Comparison of ENCODE assay signal across 8 cellular contexts in genomic region chr16:74998481-74999207, GRCh38. TPM values are rescaled to one million over a fixed set of nuclear protein-coding genes. Genes with fewer than 3 reads are reported as not detected.
DNase-seq lines count a peak whose midpoint lies in the region; ATAC-seq, FAIRE-seq and TF ChIP-seq lines count a peak whose summit lies in the region.

Gene ZNRF1 (plus strand): TSS chr16:74999024. CDS start chr16:74999672, 648 bp downstream.

- TF ChIP-seq CTCF in A549 (IDR thresholded peaks at IDR 0.05), result peak; percentile 95
- TF ChIP-seq CTCF in chondrocyte (IDR thresholded peaks at IDR 0.05), result peak; percentile 98

- H3K9me3 Mint-ChIP-seq in chondrocyte (ENCODE audit: low read depth), result no peaks in the 10 kb centered on the region

- peak; percentile 87 for TF ChIP-seq POLR2A in A549 (IDR thresholded peaks at IDR 0.05; ENCODE audit: low read length)

- no peaks in the 10 kb centered on the region for H3K9me3 ChIP-seq in A549

- H3K27ac Mint-ChIP-seq in chondrocyte (ENCODE audit: unreplicated experiment), result peak within 1 kb of the TSS; percentile 36

- peak; percentile 88 to 95 for TF ChIP-seq RAD21 in A549 (conservative IDR thresholded peaks at IDR 0.05 in 1 of 2, IDR thresholded peaks at IDR 0.05 in 1 of 2)

- H3K36me3 Mint-ChIP-seq in chondrocyte (ENCODE audit: low read depth), result no peaks in the 10 kb centered on the region

- DNase-seq in A549 (ENCODE audit: low read depth in 1 of 2, low spot score in 1 of 2) (peak; percentile 82 to 86), GM18507 (ENCODE audit: extremely low spot score, insufficient read length, low read depth) (peak; percentile 90), NCI-H2171 (lab: John Stamatoyannopoulos, UW) (peak; percentile 67), chondrocyte (ENCODE audit: low spot score) (no peak), kidney glomerular epithelial cell (lab: John Stamatoyannopoulos, UW) (peak; percentile 61)
- DNase-seq in activated CD4-positive, alpha-beta T cell treated with anti-CD3 and anti-CD28 coated beads for 1 hour, result peak; percentile 74
- peak; percentile 61 to 84 (median 72) for DNase-seq in stimulated activated CD4-positive, alpha-beta T cell treated with anti-CD3 and anti-CD28 coated beads, Interleukin-1b, Interleukin-23, amount 100 ng/mL, for 24 hours (ENCODE audit: low read depth in 4 of 4, low spot score in 1 of 4)

- CTCF ChIA-PET in A549 (lab: Yijun Ruan, JAX), result interaction anchor here (0.6 to 9.2 kb wide), 43 partner anchors 12 to 201 kb away, joined by 3 to 252 read pairs (median 5); partner anchors contain the start of genes LDHD and WDR59

- H3K4me3 Mint-ChIP-seq in chondrocyte (ENCODE audit: unreplicated experiment), result peak within 1 kb of the TSS; percentile 81

- peak within 1 kb of the TSS; percentile 69 for H3K4me2 ChIP-seq in A549

- POLR2A ChIA-PET in A549 (lab: Yijun Ruan, JAX), result interaction anchor here (1.5 to 2.4 kb wide), 3 partner anchors 13 to 113 kb away, joined by 6 to 14 read pairs (median 14); partner anchors contain the start of gene WDR59

- H3K4me1 ChIP-seq in A549, result peaks cover 21% of the 10 kb centered on the region

- peak within 1 kb of the TSS; percentile 80 for H3K4me3 ChIP-seq in A549

- WGBS in A549 (ENCODE audit: missing lambda C conversion rate), result 3% methylated on average over 13 of the region's 71 CpGs

- peaks cover 4% of the 10 kb centered on the region for H3K27me3 Mint-ChIP-seq in chondrocyte (ENCODE audit: low read depth)

- TF ChIP-seq EP300 in A549 (IDR thresholded peaks at IDR 0.05), result no peak; a peak in 1 of 5 replicates

- H3K27ac ChIP-seq in A549, result peak within 1 kb of the TSS; percentile 92 to 98

- H3K4me1 Mint-ChIP-seq in chondrocyte (ENCODE audit: low read depth), result peaks cover 24% of the 10 kb centered on the region

- ATAC-seq in A549, result peak; percentile 84 to 88
- peak; percentile 60 for ATAC-seq in HG03025 (IDR thresholded peaks at IDR 0.05; ENCODE audit: low FRiP score, unreplicated experiment)

- FAIRE-seq in A549 (lab: Jason Lieb, UNC) (no peak), GM18507 (lab: Jason Lieb, UNC) (peak; percentile 81)

TF ChIP-seq in A549, 52 proteins besides CTCF, POLR2A, EP300 and RAD21:
- no peak for TF ChIP-seq HOXB5 (CRISPR knock-in tag; IDR thresholded peaks at IDR 0.05)
- TF ChIP-seq PBX3 (IDR thresholded peaks at IDR 0.05), result 0 out of 2 replicates have a peak, but pooled peaks have one; percentile 20
- no peak for TF ChIP-seq ZFP36 (IDR thresholded peaks at IDR 0.05; ENCODE audit: borderline replicate concordance, partially characterized antibody)
- TF ChIP-seq, protein P1, sequence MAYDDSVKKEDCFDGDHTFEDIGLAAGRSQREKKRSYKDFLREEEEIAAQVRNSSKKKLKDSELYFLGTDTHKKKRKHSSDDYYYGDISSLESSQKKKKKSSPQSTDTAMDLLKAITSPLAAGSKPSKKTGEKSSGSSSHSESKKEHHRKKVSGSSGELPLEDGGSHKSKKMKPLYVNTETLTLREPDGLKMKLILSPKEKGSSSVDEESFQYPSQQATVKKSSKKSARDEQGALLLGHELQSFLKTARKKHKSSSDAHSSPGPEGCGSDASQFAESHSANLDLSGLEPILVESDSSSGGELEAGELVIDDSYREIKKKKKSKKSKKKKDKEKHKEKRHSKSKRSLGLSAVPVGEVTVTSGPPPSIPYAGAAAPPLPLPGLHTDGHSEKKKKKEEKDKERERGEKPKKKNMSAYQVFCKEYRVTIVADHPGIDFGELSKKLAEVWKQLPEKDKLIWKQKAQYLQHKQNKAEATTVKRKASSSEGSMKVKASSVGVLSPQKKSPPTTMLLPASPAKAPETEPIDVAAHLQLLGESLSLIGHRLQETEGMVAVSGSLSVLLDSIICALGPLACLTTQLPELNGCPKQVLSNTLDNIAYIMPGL (CRISPR knock-in tag; IDR thresholded peaks at IDR 0.05; ENCODE audit: borderline replicate concordance), result no peak
- no peak for TF ChIP-seq CBX8 (IDR thresholded peaks at IDR 0.05)
- no peak for TF ChIP-seq ELK1 (IDR thresholded peaks at IDR 0.05; ENCODE audit: low read depth, low read length)
- TF ChIP-seq BHLHE40 (IDR thresholded peaks at IDR 0.05; ENCODE audit: low read depth, low read length), result no peak
- TF ChIP-seq NFE2L2 (conservative IDR thresholded peaks at IDR 0.05; ENCODE audit: low read length), result no peak
- TF ChIP-seq, protein P2, sequence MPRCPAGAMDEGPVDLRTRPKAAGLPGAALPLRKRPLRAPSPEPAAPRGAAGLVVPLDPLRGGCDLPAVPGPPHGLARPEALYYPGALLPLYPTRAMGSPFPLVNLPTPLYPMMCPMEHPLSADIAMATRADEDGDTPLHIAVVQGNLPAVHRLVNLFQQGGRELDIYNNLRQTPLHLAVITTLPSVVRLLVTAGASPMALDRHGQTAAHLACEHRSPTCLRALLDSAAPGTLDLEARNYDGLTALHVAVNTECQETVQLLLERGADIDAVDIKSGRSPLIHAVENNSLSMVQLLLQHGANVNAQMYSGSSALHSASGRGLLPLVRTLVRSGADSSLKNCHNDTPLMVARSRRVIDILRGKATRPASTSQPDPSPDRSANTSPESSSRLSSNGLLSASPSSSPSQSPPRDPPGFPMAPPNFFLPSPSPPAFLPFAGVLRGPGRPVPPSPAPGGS (IDR thresholded peaks at IDR 0.05), result peak; percentile 67; the same call in 1 of the 3 replicates
- TF ChIP-seq NPAS2 (CRISPR knock-in tag; IDR thresholded peaks at IDR 0.05; ENCODE audit: borderline replicate concordance), result no peak
- TF ChIP-seq CHD2 (IDR thresholded peaks at IDR 0.05; ENCODE audit: low read length, partially characterized antibody), result peak; percentile 6
- TF ChIP-seq MAX (IDR thresholded peaks at IDR 0.05), result 0 out of 2 replicates have a peak, but pooled peaks have one; percentile 21
- TF ChIP-seq JUN (IDR thresholded peaks at IDR 0.05), result peak; percentile 28 to 48; a peak in 2 of 5 replicates
- TF ChIP-seq GATA3 (IDR thresholded peaks at IDR 0.05; ENCODE audit: borderline replicate concordance), result 0 out of 2 replicates have a peak, but pooled peaks have one; percentile 12
- peak; percentile 98 for TF ChIP-seq SMC3 (IDR thresholded peaks at IDR 0.05)
- TF ChIP-seq, protein P3, sequence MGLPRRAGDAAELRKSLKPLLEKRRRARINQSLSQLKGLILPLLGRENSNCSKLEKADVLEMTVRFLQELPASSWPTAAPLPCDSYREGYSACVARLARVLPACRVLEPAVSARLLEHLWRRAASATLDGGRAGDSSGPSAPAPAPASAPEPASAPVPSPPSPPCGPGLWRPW (IDR thresholded peaks at IDR 0.05), result no peak
- no peak for TF ChIP-seq ESRRA (IDR thresholded peaks at IDR 0.05; ENCODE audit: borderline replicate concordance, low read length)
- no peak for TF ChIP-seq MAFK (IDR thresholded peaks at IDR 0.05; ENCODE audit: partially characterized antibody)

RNA-seq across cellular contexts. Expression of gene ZNRF1, which starts in this region (rescaled TPM):
- polyA plus RNA-seq in A549 (2011; rRNA removed), result 21.4 and 22.6 TPM in 2 replicates
- polyA plus RNA-seq in A549 (2012; cell fraction: cytosol; rRNA removed), result 21.5 and 26.1 TPM in 2 replicates
- 28.3 and 29.3 TPM in 2 replicates for polyA plus RNA-seq in A549 (2012; cell fraction: nucleus; rRNA removed)
- 18.6 to 19.8 TPM (median 19.2 TPM) in 3 replicates for polyA plus RNA-seq in A549 (2017; fragmentation: RNase III; extraction: RNeasy Plus Mini Kit Qiagen cat#74134 plus additional on column Dnase treatment)
- 28.1 and 28.2 TPM in 2 replicates for polyA minus RNA-seq in A549 (2011; rRNA and poly(A)+ RNA removed)
- 18.5 to 23.0 TPM (median 22.7 TPM) in 3 replicates for total RNA-seq in chondrocyte
